In genomic region chr5:138438724-138439536, GRCh38 we compare ENCODE assay signal across 9 cellular contexts. TPM values are rescaled to one million over a fixed set of nuclear protein-coding genes. Genes with fewer than 3 reads are reported as not detected.
A peak's percentile ranks its signal among the peaks of the same experiment; 100 is the strongest.
DNase-seq lines count a peak whose midpoint lies in the region; ATAC-seq and TF ChIP-seq lines count a peak whose summit lies in the region.
"Had no signal": no experiment of that assay in that cellular context is flagged by ENCODE, and none has a peak within 500 bp of the region (broad histone marks: within the 10 kb centered on the region; RNA-seq: fewer than 3 reads in every experiment).

Gene REEP2, plus strand, starts transcription at chr5:138439057. Its CDS starts 152 bp downstream, at chr5:138439209.

- WGBS in thyroid gland, 2 donors: 7 to 9% methylated on average over 11 to 29 of the region's 68 CpGs

- no peak within 1 kb of the TSS for H3K27ac ChIP-seq in OCI-LY1 (ENCODE audit: low read depth, low read length, poor library complexity, severe bottlenecking)
- no peak within 1 kb of the TSS for H3K27ac ChIP-seq in neural progenitor cell
- no peak within 1 kb of the TSS for H3K27ac ChIP-seq in thyroid gland
- H3K27ac ChIP-seq: C4-2B had no signal

- H4K20me1 ChIP-seq in OCI-LY1 (ENCODE audit: insufficient read depth, low read length) (no peaks in the 10 kb centered on the region), neural progenitor cell (ENCODE audit: low read depth) (peaks cover 22% of the 10 kb centered on the region)

- H3K9me3 ChIP-seq in OCI-LY1 (ENCODE audit: low read length) (no peaks in the 10 kb centered on the region), neural progenitor cell (ENCODE audit: low read depth) (no peaks in the 10 kb centered on the region), thyroid gland (no peaks in the 10 kb centered on the region)

- H3K9me3 Mint-ChIP-seq in activated T-helper 2 cell treated with anti-CD3 and anti-CD28 coated beads, Interferon-gamma antibody, Interleukin-2, Interleukin-4, amounts not matched to agents 10 μg/mL and 5 μg/mL and 100 μg/mL, durations not matched to agents 14 hours and 24 hours and 36 hours: no peaks in the 10 kb centered on the region
- H3K9me3 Mint-ChIP-seq in neural progenitor cell: no peaks in the 10 kb centered on the region

- DNase-seq in NCI-H2029 (lab: John Stamatoyannopoulos, UW) (peak; percentile 44), NCI-H2029 treated with DMSO at 0.1 percent for 48 hours (lab: John Stamatoyannopoulos, UW) (no peak), fibroblast of the conjunctiva (ENCODE audit: low read depth) (peak; percentile 10), neural progenitor cell (ENCODE audit: low spot score) (peak; percentile 96), thyroid gland (peak; percentile 57 to 58)
- DNase-seq in activated T-helper 2 cell treated with anti-CD3 and anti-CD28 coated beads, Interferon-gamma antibody, Interleukin-2, Interleukin-4, amounts not matched to agents 10 μg/mL and 5 μg/mL and 100 μg/mL, durations not matched to agents 14 hours and 24 hours and 36 hours (ENCODE audit: low spot score): peak; percentile 53

- no peak for TF ChIP-seq CTCF in OCI-LY1 (IDR thresholded peaks at IDR 0.05; ENCODE audit: low read length)
- TF ChIP-seq CTCF in neural progenitor cell (IDR thresholded peaks at IDR 0.05): no peak
- TF ChIP-seq CTCF in thyroid gland (IDR thresholded peaks at IDR 0.05): peak in 3 of 6 experiments; percentile 11 to 19 (median 12)

- ATAC-seq in HG03175 (IDR thresholded peaks at IDR 0.05; ENCODE audit: unreplicated experiment): peak; percentile 78

- H3K79me2 ChIP-seq in OCI-LY1 (ENCODE audit: insufficient read depth, low read length): no peaks in the 10 kb centered on the region
- peaks cover 16% of the 10 kb centered on the region for H3K79me2 ChIP-seq in neural progenitor cell (ENCODE audit: low read depth)

- H3K4me3 Mint-ChIP-seq in activated T-helper 2 cell treated with anti-CD3 and anti-CD28 coated beads, Interferon-gamma antibody, Interleukin-2, Interleukin-4, amounts not matched to agents 10 μg/mL and 5 μg/mL and 100 μg/mL, durations not matched to agents 14 hours and 24 hours and 36 hours (ENCODE audit: low read depth): peak within 1 kb of the TSS; percentile 79
- H3K4me3 Mint-ChIP-seq in neural progenitor cell: peak within 1 kb of the TSS; percentile 92

- intact Hi-C loops in activated T-helper 2 cell treated with anti-CD3 and anti-CD28 coated beads, Interferon-gamma antibody, Interleukin-2, Interleukin-4, amounts not matched to agents 10 μg/mL and 5 μg/mL and 100 μg/mL, durations not matched to agents 14 hours and 24 hours and 36 hours (cut with micrococcal nuclease): no loop called here
- intact Hi-C loops in thyroid gland (cut with DNase I): no loop called here

- no peaks in the 10 kb centered on the region for H3K9me2 ChIP-seq in OCI-LY1 (ENCODE audit: low read depth, low read length)

- H3K4me3 ChIP-seq in OCI-LY1 (ENCODE audit: low read depth, low read length, poor library complexity, severe bottlenecking): peak within 1 kb of the TSS; percentile 61
- peak within 1 kb of the TSS; percentile 76 for H3K4me3 ChIP-seq in neural progenitor cell
- peak within 1 kb of the TSS in 1 of 3 donors; percentile 16 for H3K4me3 ChIP-seq in thyroid gland (replicated peaks in 1 of 3)

- no peak within 1 kb of the TSS for H2AFZ ChIP-seq in OCI-LY1 (ENCODE audit: low read length)
- peak within 1 kb of the TSS; percentile 63 for H2AFZ ChIP-seq in neural progenitor cell (replicated peaks)

- H3K9ac ChIP-seq in OCI-LY1 (ENCODE audit: low read length) (peak within 1 kb of the TSS; percentile 43; the same call in 1 of the 2 replicates), neural progenitor cell (peak within 1 kb of the TSS; percentile 74)

- H3K36me3 ChIP-seq in OCI-LY1 (ENCODE audit: insufficient read depth, low read length): peaks cover 27% of the 10 kb centered on the region
- peaks cover 8% of the 10 kb centered on the region for H3K36me3 ChIP-seq in neural progenitor cell
- H3K36me3 ChIP-seq in thyroid gland: peaks cover 20 to 29% of the 10 kb centered on the region in 2 donors

- TF ChIP-seq POLR2A in thyroid gland (IDR thresholded peaks at IDR 0.05): no peak

- H3F3A ChIP-seq in OCI-LY1 (ENCODE audit: insufficient read depth, low read length) (no peaks in the 10 kb centered on the region), neural progenitor cell (ENCODE audit: low read depth) (peaks cover 38% of the 10 kb centered on the region)

- peak within 1 kb of the TSS; percentile 13 for H3K27ac Mint-ChIP-seq in activated T-helper 2 cell treated with anti-CD3 and anti-CD28 coated beads, Interferon-gamma antibody, Interleukin-2, Interleukin-4, amounts not matched to agents 10 μg/mL and 5 μg/mL and 100 μg/mL, durations not matched to agents 14 hours and 24 hours and 36 hours
- peak within 1 kb of the TSS; percentile 85 for H3K27ac Mint-ChIP-seq in neural progenitor cell

- no peaks in the 10 kb centered on the region for H3K27me3 Mint-ChIP-seq in activated T-helper 2 cell treated with anti-CD3 and anti-CD28 coated beads, Interferon-gamma antibody, Interleukin-2, Interleukin-4, amounts not matched to agents 10 μg/mL and 5 μg/mL and 100 μg/mL, durations not matched to agents 14 hours and 24 hours and 36 hours (ENCODE audit: low read depth)
- peaks cover 9% of the 10 kb centered on the region for H3K27me3 Mint-ChIP-seq in neural progenitor cell (ENCODE audit: insufficient read depth, low read depth)

- H3K4me1 ChIP-seq in OCI-LY1 (ENCODE audit: insufficient read depth, low read length, severe bottlenecking) (peaks cover 12% of the 10 kb centered on the region), neural progenitor cell (peaks cover 27% of the 10 kb centered on the region), thyroid gland (peaks cover 0 to 15% of the 10 kb centered on the region in 2 donors)

- H3K27me3 ChIP-seq in OCI-LY1 (ENCODE audit: insufficient read depth, low read length) (peaks cover 5% of the 10 kb centered on the region; the same call in 1 of the 2 replicates), neural progenitor cell (no peaks in the 10 kb centered on the region), thyroid gland (no peaks in the 10 kb centered on the region)

- peaks cover 15% of the 10 kb centered on the region for H3K4me1 Mint-ChIP-seq in activated T-helper 2 cell treated with anti-CD3 and anti-CD28 coated beads, Interferon-gamma antibody, Interleukin-2, Interleukin-4, amounts not matched to agents 10 μg/mL and 5 μg/mL and 100 μg/mL, durations not matched to agents 14 hours and 24 hours and 36 hours (ENCODE audit: low read depth)
- peaks cover 36% of the 10 kb centered on the region for H3K4me1 Mint-ChIP-seq in neural progenitor cell

- H3K4me2 ChIP-seq in OCI-LY1 (ENCODE audit: low read length) (peak within 1 kb of the TSS; percentile 65), neural progenitor cell (peak within 1 kb of the TSS; percentile 93)

- peaks cover 22% of the 10 kb centered on the region for H3K36me3 Mint-ChIP-seq in activated T-helper 2 cell treated with anti-CD3 and anti-CD28 coated beads, Interferon-gamma antibody, Interleukin-2, Interleukin-4, amounts not matched to agents 10 μg/mL and 5 μg/mL and 100 μg/mL, durations not matched to agents 14 hours and 24 hours and 36 hours (ENCODE audit: low read depth)
- peaks cover 16% of the 10 kb centered on the region for H3K36me3 Mint-ChIP-seq in neural progenitor cell

RNA-seq across cellular contexts. Expression of gene REEP2, which starts in this region (rescaled TPM):
- total RNA-seq in activated T-helper 2 cell treated with anti-CD3 and anti-CD28 coated beads, Interferon-gamma antibody, Interleukin-2, Interleukin-4, amounts not matched to agents 10 μg/mL and 5 μg/mL and 100 μg/mL, durations not matched to agents 14 hours and 24 hours and 36 hours: 9.7 and 11.1 TPM in 2 replicates
- 17.4 and 56.3 TPM in 2 replicates for total RNA-seq in neural progenitor cell (ENCODE audit: low replicate concordance)
- total RNA-seq in thyroid gland: 1 to 10 TPM in 2 of 4 donors, under 1 TPM in 1, not detected in 1; 0.54 to 3.6 (median 2.0) TPM
